28 cellular contexts compared by ENCODE assay signal in genomic region chr7:18175801-18176450, GRCh38.
A peak's percentile ranks its signal among the peaks of the same experiment; 100 is the strongest.
DNase-seq lines count a peak whose midpoint lies in the region; ATAC-seq, FAIRE-seq and TF ChIP-seq lines count a peak whose summit lies in the region.
"Had no signal": no experiment of that assay in that cellular context is flagged by ENCODE, and none has a peak within 500 bp of the region (broad histone marks: within the 10 kb centered on the region; RNA-seq: fewer than 3 reads in every experiment).

No MANE protein-coding gene starts in this region.

- H3K4me1 Mint-ChIP-seq in astrocyte (ENCODE audit: low read depth, unreplicated experiment) (peaks cover 12% of the 10 kb centered on the region), progenitor cell of endocrine pancreas (ENCODE audit: low read depth) (peaks cover 26% of the 10 kb centered on the region)
- H3K4me1 Mint-ChIP-seq: nephron progenitor cell had no signal

- DNase-seq in GM03348 (ENCODE audit: low spot score) (peak; percentile 3), astrocyte (ENCODE audit: low read depth) (peak; percentile 38), fibroblast of villous mesenchyme (ENCODE audit: low read depth) (peak; percentile 13), progenitor cell of endocrine pancreas (ENCODE audit: low spot score, unreplicated experiment) (no peak), MV-4-11 (lab: John Stamatoyannopoulos, UW) (no peak), NCI-H2171 (lab: John Stamatoyannopoulos, UW) (no peak), NCI-H345 (lab: John Stamatoyannopoulos, UW) (no peak)
- DNase-seq: activated CD4-positive, alpha-beta T cell treated with anti-CD3 and anti-CD28 coated beads, Interleukin-2, amount 50 U/mL, for 1 hour; activated CD8-positive, alpha-beta memory T cell treated with anti-CD3 and anti-CD28 coated beads, Interleukin-2, amount 10 ng/mL, durations not matched to agents 7 days and 5 days; activated naive CD4-positive, alpha-beta T cell treated with anti-CD3 and anti-CD28 coated beads for 36 hours; activated T-cell treated with anti-CD3 and anti-CD28 coated beads, Interleukin-2, amount 50 U/mL, for 72 hours; central memory CD4-positive, alpha-beta T cell; DMS153; dorsolateral prefrontal cortex; mucosa of descending colon; NCI-H1436 treated with DMSO at 0.1 percent for 48 hours; NCI-H82; nephron progenitor cell; posterior cingulate gyrus; stimulated activated CD4-positive, alpha-beta T cell treated with anti-CD3 and anti-CD28 coated beads, Interleukin-15, amount 100 ng/mL, for 24 hours; WERI-Rb-1 had no signal

- H3K27me3 ChIP-seq in astrocyte (ENCODE audit: insufficient read depth, low read length), result no peaks in the 10 kb centered on the region
- H3K27me3 ChIP-seq: dorsolateral prefrontal cortex had no signal

- ATAC-seq in HG03097 (IDR thresholded peaks at IDR 0.05; ENCODE audit: low FRiP score, unreplicated experiment), result no peak
- ATAC-seq: activated CD8-positive, alpha-beta memory T cell treated with anti-CD3 and anti-CD28 coated beads, Interleukin-2, amount 10 ng/mL, durations not matched to agents 7 days and 5 days; activated T-cell treated with anti-CD3 and anti-CD28 coated beads, Interleukin-2, amount 50 U/mL, for 72 hours; mucosa of descending colon; sciatic nerve had no signal

- TF ChIP-seq CTCF in astrocyte (IDR thresholded peaks at IDR 0.05; ENCODE audit: insufficient read depth, low read depth, low read length) (no peak), fibroblast of villous mesenchyme (IDR thresholded peaks at IDR 0.05; ENCODE audit: insufficient read depth, low read depth, low read length) (no peak), progenitor cell of endocrine pancreas (IDR thresholded peaks at IDR 0.05; ENCODE audit: unreplicated experiment) (no peak)

- H3K9ac ChIP-seq in astrocyte (ENCODE audit: low read length), result no peak overlapping the region
- H3K9ac ChIP-seq: KMS-11 had no signal

- H3K36me3 Mint-ChIP-seq in astrocyte (ENCODE audit: low read depth, unreplicated experiment), result no peaks in the 10 kb centered on the region
- no peaks in the 10 kb centered on the region for H3K36me3 Mint-ChIP-seq in progenitor cell of endocrine pancreas (ENCODE audit: insufficient read depth)
- H3K36me3 Mint-ChIP-seq: activated CD8-positive, alpha-beta memory T cell treated with anti-CD3 and anti-CD28 coated beads, Interleukin-2, amount 10 ng/mL, durations not matched to agents 7 days and 5 days had no signal

- no peaks in the 10 kb centered on the region for H3K4me1 ChIP-seq in astrocyte (ENCODE audit: insufficient read depth, low read length)

- H3K9me3 ChIP-seq in astrocyte (ENCODE audit: insufficient read depth, low read depth, low read length), result no peaks in the 10 kb centered on the region
- H3K9me3 ChIP-seq: mucosa of descending colon had no signal

- H3K27ac ChIP-seq in astrocyte (ENCODE audit: low read depth, low read length), result no peak overlapping the region
- H3K27ac ChIP-seq: dorsolateral prefrontal cortex, epithelial cell of prostate, KMS-11, WERI-Rb-1 had no signal

- H3K4me3 Mint-ChIP-seq in astrocyte (ENCODE audit: unreplicated experiment), result no peak overlapping the region
- H3K4me3 Mint-ChIP-seq in progenitor cell of endocrine pancreas (ENCODE audit: low read depth), result no peak overlapping the region
- H3K4me3 Mint-ChIP-seq: activated CD8-positive, alpha-beta memory T cell treated with anti-CD3 and anti-CD28 coated beads, Interleukin-2, amount 10 ng/mL, durations not matched to agents 7 days and 5 days; activated naive CD4-positive, alpha-beta T cell treated with anti-CD3 and anti-CD28 coated beads for 36 hours; activated T-cell treated with anti-CD3 and anti-CD28 coated beads, Interleukin-2, amount 50 U/mL, for 72 hours; nephron progenitor cell; stimulated activated naive CD8-positive, alpha-beta T cell treated with anti-CD3 and anti-CD28 coated beads, Interleukin-15, Interleukin-2, amounts not matched to agents 100 ng/mL and 50 ng/mL, for 24 hours had no signal

- H3K4me2 ChIP-seq in astrocyte (ENCODE audit: low read length), result peak overlapping the region; percentile 35
- H3K4me2 ChIP-seq: KMS-11 had no signal

- no peaks in the 10 kb centered on the region for H3K36me3 ChIP-seq in astrocyte (ENCODE audit: insufficient read depth, low read length)
- H3K36me3 ChIP-seq: WERI-Rb-1 had no signal

- peaks cover 2% of the 10 kb centered on the region for H3K9me3 Mint-ChIP-seq in astrocyte (ENCODE audit: unreplicated experiment)
- peaks cover 12% of the 10 kb centered on the region for H3K9me3 Mint-ChIP-seq in progenitor cell of endocrine pancreas (ENCODE audit: low read depth)
- H3K9me3 Mint-ChIP-seq: activated naive CD4-positive, alpha-beta T cell treated with anti-CD3 and anti-CD28 coated beads for 36 hours; stimulated activated naive CD8-positive, alpha-beta T cell treated with anti-CD3 and anti-CD28 coated beads, Interleukin-15, Interleukin-2, amounts not matched to agents 100 ng/mL and 50 ng/mL, for 24 hours had no signal

- H3K27ac Mint-ChIP-seq in astrocyte (ENCODE audit: unreplicated experiment) (peak overlapping the region; percentile 36), progenitor cell of endocrine pancreas (peak overlapping the region; percentile 57)
- H3K27ac Mint-ChIP-seq: activated CD8-positive, alpha-beta memory T cell treated with anti-CD3 and anti-CD28 coated beads, Interleukin-2, amount 10 ng/mL, durations not matched to agents 7 days and 5 days; activated naive CD4-positive, alpha-beta T cell treated with anti-CD3 and anti-CD28 coated beads for 36 hours; activated T-cell treated with anti-CD3 and anti-CD28 coated beads, Interleukin-2, amount 50 U/mL, for 72 hours; nephron progenitor cell; stimulated activated naive CD8-positive, alpha-beta T cell treated with anti-CD3 and anti-CD28 coated beads, Interleukin-15, Interleukin-2, amounts not matched to agents 100 ng/mL and 50 ng/mL, for 24 hours had no signal

- H2AFZ ChIP-seq in astrocyte (ENCODE audit: low read depth, low read length), result no peak overlapping the region

- H3K27me3 Mint-ChIP-seq in astrocyte (ENCODE audit: low read depth, unreplicated experiment) (no peaks in the 10 kb centered on the region), progenitor cell of endocrine pancreas (no peaks in the 10 kb centered on the region)

- FAIRE-seq in astrocyte (lab: Jason Lieb, UNC), result no peak
- FAIRE-seq: frontal cortex, islet of Langerhans had no signal

- H3K4me3 ChIP-seq in astrocyte (ENCODE audit: insufficient read depth, low read depth, low read length), result no peak overlapping the region
- H3K4me3 ChIP-seq in fibroblast of villous mesenchyme (ENCODE audit: low read depth, low read length), result no peak overlapping the region
- H3K4me3 ChIP-seq: dorsolateral prefrontal cortex, mucosa of descending colon had no signal

- H3K79me2 ChIP-seq in astrocyte (ENCODE audit: insufficient read depth, low read length), result no peaks in the 10 kb centered on the region

- H4K20me1 ChIP-seq in astrocyte (ENCODE audit: insufficient read depth, low read length), result no peaks in the 10 kb centered on the region

Comparison
In these comparisons a context has a peak if more than half of its experiments do, and no peak if none do; other contexts are left out.
1. DNase-seq: peak in GM03348 (single experiment), astrocyte (single experiment) and fibroblast of villous mesenchyme (single experiment); none in progenitor cell of endocrine pancreas (single experiment), MV-4-11 (single experiment), NCI-H2171 (single experiment) and NCI-H345 (single experiment).